Comparison of ENCODE assay signal across 1 cellular context in the genomic region with DNA sequence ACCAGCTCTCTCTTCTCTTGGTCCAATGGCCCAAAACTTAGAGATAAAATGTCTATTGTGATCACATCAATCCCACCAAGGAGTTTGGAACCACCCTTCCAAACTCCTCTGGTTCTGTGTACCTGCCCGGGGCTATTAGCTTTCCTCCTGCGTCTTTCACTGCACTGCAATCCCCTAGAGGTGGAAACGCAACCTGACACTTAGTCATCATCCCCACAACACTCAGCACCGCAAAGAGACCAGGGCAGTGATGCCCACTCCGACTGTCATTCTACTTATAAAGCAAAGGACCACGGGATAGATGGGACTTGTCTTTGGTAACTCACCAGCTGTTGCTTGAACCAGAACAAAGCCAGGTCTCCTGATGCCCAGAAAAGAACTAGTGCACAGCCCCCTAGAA.
TF ChIP-seq lines count a peak whose summit lies in the region.

No MANE protein-coding gene starts in this region.

TF ChIP-seq in GM23338, 12 proteins besides CTCF, POLR2A, EP300 and RAD21 (continued from another document):
- TF ChIP-seq, protein P1, sequence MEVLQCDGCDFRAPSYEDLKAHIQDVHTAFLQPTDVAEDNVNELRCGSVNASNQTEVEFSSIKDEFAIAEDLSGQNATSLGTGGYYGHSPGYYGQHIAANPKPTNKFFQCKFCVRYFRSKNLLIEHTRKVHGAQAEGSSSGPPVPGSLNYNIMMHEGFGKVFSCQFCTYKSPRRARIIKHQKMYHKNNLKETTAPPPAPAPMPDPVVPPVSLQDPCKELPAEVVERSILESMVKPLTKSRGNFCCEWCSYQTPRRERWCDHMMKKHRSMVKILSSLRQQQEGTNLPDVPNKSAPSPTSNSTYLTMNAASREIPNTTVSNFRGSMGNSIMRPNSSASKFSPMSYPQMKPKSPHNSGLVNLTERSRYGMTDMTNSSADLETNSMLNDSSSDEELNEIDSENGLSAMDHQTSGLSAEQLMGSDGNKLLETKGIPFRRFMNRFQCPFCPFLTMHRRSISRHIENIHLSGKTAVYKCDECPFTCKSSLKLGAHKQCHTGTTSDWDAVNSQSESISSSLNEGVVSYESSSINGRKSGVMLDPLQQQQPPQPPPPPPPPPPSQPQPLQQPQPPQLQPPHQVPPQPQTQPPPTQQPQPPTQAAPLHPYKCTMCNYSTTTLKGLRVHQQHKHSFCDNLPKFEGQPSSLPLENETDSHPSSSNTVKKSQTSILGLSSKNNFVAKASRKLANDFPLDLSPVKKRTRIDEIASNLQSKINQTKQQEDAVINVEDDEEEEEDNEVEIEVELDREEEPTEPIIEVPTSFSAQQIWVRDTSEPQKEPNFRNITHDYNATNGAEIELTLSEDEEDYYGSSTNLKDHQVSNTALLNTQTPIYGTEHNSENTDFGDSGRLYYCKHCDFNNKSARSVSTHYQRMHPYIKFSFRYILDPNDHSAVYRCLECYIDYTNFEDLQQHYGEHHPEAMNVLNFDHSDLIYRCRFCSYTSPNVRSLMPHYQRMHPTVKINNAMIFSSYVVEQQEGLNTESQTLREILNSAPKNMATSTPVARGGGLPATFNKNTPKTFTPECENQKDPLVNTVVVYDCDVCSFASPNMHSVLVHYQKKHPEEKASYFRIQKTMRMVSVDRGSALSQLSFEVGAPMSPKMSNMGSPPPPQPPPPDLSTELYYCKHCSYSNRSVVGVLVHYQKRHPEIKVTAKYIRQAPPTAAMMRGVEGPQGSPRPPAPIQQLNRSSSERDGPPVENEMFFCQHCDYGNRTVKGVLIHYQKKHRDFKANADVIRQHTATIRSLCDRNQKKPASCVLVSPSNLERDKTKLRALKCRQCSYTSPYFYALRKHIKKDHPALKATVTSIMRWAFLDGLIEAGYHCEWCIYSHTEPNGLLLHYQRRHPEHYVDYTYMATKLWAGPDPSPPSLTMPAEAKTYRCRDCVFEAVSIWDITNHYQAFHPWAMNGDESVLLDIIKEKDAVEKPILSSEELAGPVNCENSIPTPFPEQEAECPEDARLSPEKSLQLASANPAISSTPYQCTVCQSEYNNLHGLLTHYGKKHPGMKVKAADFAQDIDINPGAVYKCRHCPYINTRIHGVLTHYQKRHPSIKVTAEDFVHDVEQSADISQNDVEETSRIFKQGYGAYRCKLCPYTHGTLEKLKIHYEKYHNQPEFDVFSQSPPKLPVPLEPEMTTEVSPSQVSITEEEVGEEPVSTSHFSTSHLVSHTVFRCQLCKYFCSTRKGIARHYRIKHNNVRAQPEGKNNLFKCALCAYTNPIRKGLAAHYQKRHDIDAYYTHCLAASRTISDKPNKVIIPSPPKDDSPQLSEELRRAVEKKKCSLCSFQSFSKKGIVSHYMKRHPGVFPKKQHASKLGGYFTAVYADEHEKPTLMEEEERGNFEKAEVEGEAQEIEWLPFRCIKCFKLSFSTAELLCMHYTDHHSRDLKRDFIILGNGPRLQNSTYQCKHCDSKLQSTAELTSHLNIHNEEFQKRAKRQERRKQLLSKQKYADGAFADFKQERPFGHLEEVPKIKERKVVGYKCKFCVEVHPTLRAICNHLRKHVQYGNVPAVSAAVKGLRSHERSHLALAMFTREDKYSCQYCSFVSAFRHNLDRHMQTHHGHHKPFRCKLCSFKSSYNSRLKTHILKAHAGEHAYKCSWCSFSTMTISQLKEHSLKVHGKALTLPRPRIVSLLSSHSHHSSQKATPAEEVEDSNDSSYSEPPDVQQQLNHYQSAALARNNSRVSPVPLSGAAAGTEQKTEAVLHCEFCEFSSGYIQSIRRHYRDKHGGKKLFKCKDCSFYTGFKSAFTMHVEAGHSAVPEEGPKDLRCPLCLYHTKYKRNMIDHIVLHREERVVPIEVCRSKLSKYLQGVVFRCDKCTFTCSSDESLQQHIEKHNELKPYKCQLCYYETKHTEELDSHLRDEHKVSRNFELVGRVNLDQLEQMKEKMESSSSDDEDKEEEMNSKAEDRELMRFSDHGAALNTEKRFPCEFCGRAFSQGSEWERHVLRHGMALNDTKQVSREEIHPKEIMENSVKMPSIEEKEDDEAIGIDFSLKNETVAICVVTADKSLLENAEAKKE (CRISPR knock-in tag; IDR thresholded peaks at IDR 0.05): no peak
- TF ChIP-seq NANOG (IDR thresholded peaks at IDR 0.05; ENCODE audit: borderline replicate concordance): no peak
- no peak for TF ChIP-seq EZH2phosphoT487 (IDR thresholded peaks at IDR 0.05; ENCODE audit: unreplicated experiment)
- no peak for TF ChIP-seq JUNB (IDR thresholded peaks at IDR 0.05; ENCODE audit: unreplicated experiment)
- TF ChIP-seq ZNF114 (CRISPR knock-in tag; IDR thresholded peaks at IDR 0.05): no peak
- TF ChIP-seq EZH2 (IDR thresholded peaks at IDR 0.05; ENCODE audit: low read depth, unreplicated experiment): no peak
- TF ChIP-seq STAT1 (IDR thresholded peaks at IDR 0.05; ENCODE audit: unreplicated experiment): no peak
- TF ChIP-seq ZNF331 (CRISPR knock-in tag; IDR thresholded peaks at IDR 0.05; ENCODE audit: low read depth): no peak
- TF ChIP-seq, protein P2, sequence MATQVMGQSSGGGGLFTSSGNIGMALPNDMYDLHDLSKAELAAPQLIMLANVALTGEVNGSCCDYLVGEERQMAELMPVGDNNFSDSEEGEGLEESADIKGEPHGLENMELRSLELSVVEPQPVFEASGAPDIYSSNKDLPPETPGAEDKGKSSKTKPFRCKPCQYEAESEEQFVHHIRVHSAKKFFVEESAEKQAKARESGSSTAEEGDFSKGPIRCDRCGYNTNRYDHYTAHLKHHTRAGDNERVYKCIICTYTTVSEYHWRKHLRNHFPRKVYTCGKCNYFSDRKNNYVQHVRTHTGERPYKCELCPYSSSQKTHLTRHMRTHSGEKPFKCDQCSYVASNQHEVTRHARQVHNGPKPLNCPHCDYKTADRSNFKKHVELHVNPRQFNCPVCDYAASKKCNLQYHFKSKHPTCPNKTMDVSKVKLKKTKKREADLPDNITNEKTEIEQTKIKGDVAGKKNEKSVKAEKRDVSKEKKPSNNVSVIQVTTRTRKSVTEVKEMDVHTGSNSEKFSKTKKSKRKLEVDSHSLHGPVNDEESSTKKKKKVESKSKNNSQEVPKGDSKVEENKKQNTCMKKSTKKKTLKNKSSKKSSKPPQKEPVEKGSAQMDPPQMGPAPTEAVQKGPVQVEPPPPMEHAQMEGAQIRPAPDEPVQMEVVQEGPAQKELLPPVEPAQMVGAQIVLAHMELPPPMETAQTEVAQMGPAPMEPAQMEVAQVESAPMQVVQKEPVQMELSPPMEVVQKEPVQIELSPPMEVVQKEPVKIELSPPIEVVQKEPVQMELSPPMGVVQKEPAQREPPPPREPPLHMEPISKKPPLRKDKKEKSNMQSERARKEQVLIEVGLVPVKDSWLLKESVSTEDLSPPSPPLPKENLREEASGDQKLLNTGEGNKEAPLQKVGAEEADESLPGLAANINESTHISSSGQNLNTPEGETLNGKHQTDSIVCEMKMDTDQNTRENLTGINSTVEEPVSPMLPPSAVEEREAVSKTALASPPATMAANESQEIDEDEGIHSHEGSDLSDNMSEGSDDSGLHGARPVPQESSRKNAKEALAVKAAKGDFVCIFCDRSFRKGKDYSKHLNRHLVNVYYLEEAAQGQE (IDR thresholded peaks at IDR 0.05; ENCODE audit: unreplicated experiment): no peak
- no peak for TF ChIP-seq CREB1 (CRISPR knock-in tag; IDR thresholded peaks at IDR 0.05; ENCODE audit: low read depth)
- TF ChIP-seq POLR2AphosphoS5 (IDR thresholded peaks at IDR 0.05; ENCODE audit: low read depth): no peak
TF ChIP-seq in GM23338: peak in this region for 0.
